10 cellular contexts compared by ENCODE assay signal in the genomic region with DNA sequence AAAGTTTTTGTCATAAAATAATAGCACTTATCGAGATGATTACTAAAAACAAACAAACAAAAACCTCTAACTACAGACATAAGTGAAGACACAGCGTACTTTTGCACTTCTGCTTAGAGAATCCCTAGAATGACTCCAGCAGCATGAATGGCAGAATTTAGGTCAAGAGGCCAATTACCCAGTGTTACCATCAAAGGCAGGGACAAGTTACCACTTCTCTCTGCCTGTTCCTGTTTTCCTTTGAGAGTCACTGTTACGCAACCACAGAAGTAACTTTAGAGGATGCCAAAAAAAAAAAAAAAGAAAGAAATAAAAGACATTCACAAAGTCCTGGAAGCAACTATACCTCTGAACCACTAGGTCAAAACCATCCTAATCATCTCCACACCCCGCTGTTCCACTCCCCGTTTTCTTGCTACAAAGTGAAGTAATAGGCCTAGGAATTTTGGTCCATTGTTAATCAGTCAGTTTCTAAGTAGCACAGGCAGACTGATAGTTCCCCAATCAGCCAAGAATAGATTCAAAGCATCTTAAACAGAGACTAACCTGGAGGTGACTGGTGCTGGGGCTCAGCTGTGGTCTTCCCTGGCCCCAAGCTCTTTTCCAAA. TPM values are rescaled to one million over a fixed set of nuclear protein-coding genes. Genes with fewer than 3 reads are reported as not detected.
A peak's percentile ranks its signal among the peaks of the same experiment; 100 is the strongest.
DNase-seq lines count a peak whose midpoint lies in the region; ATAC-seq and TF ChIP-seq lines count a peak whose summit lies in the region.
"Had no signal": no experiment of that assay in that cellular context is flagged by ENCODE, and none has a peak within 500 bp of the region (broad histone marks: within the 10 kb centered on the region; RNA-seq: fewer than 3 reads in every experiment).

No MANE protein-coding gene starts in this region.

- peak; percentile 40 to 65 for ATAC-seq in left cardiac atrium
- no peak for ATAC-seq in HG02938 (IDR thresholded peaks at IDR 0.05; ENCODE audit: unreplicated experiment)
- ATAC-seq: body of pancreas had no signal

- WGBS in adrenal gland, 4 donors, result 56 to 61% (median 60%) methylated on average over 5 of the region's 5 CpGs
- WGBS in stomach, 5 donors, result 64 to 79% (median 72%) methylated on average over 5 of the region's 5 CpGs

- H3K27me3 ChIP-seq in adrenal gland (no peaks in the 10 kb centered on the region), stomach (peaks cover 0 to 4% (median 0%) of the 10 kb centered on the region in 3 donors)
- H3K27me3 ChIP-seq: body of pancreas had no signal

- peak; percentile 63 for DNase-seq in NB4 (ENCODE audit: low read depth)
- DNase-seq in adrenal gland, result no peak
- no peak for DNase-seq in left cardiac atrium
- DNase-seq in stomach, result no peak
- DNase-seq in posterior cingulate gyrus, result no peak
- DNase-seq in T1000 (lab: John Stamatoyannopoulos, UW), result no peak
- DNase-seq: activated CD4-positive, alpha-beta T cell treated with anti-CD3 and anti-CD28 coated beads, Interleukin-2, amount 50 U/mL, for 1 hour; stimulated activated naive CD4-positive, alpha-beta T cell treated with Interleukin-2 at 50 U/mL for 16 hours had no signal

- TF ChIP-seq POLR2A in NB4 (IDR thresholded peaks at IDR 0.05; ENCODE audit: extremely low read depth, insufficient read length) (no peak), adrenal gland (IDR thresholded peaks at IDR 0.05) (no peak), stomach (IDR thresholded peaks at IDR 0.05) (no peak)

- no peak for TF ChIP-seq CTCF in NB4 (IDR thresholded peaks at IDR 0.05; ENCODE audit: low read depth, low read length)
- no peak for TF ChIP-seq CTCF in adrenal gland (IDR thresholded peaks at IDR 0.05)
- no peak for TF ChIP-seq CTCF in stomach (IDR thresholded peaks at IDR 0.05)

- H3K27ac ChIP-seq in adrenal gland (peak overlapping the region in 4 of 5 donors; percentile 5 to 81 (median 34)), stomach (peak overlapping the region in 4 of 5 donors; percentile 9 to 57 (median 50))

- H3K4me1 ChIP-seq in adrenal gland (replicated peaks in 1 of 2) (peaks cover 0 to 3% of the 10 kb centered on the region in 2 donors), stomach (no peaks in the 10 kb centered on the region)
- H3K4me1 ChIP-seq: body of pancreas had no signal

- no peak for TF ChIP-seq EP300 in stomach (IDR thresholded peaks at IDR 0.05)

- no peaks in the 10 kb centered on the region for H3K9me3 ChIP-seq in adrenal gland (replicated peaks in 1 of 3)
- H3K9me3 ChIP-seq in stomach, result no peaks in the 10 kb centered on the region
- H3K9me3 ChIP-seq: body of pancreas had no signal

- no peaks in the 10 kb centered on the region for H3K36me3 ChIP-seq in adrenal gland (replicated peaks in 1 of 2)
- no peaks in the 10 kb centered on the region for H3K36me3 ChIP-seq in stomach

- H3K4me3 ChIP-seq in NB4 (ENCODE audit: low read depth, low read length) (no peak overlapping the region), adrenal gland (peak overlapping the region in 1 of 4 donors; percentile 46), stomach (peak overlapping the region in 3 of 4 donors; percentile 1 to 19 (median 16))
- H3K4me3 ChIP-seq: body of pancreas had no signal

- intact Hi-C loops in adrenal gland (cut with DNase I), result no loop called here
- intact Hi-C loops in left cardiac atrium (cut with DNase I), result no loop called here
- intact Hi-C loops in stomach (cut with DNase I; ENCODE audit: low total_unique reads), result no loop called here
- intact Hi-C loops in posterior cingulate gyrus (cut with DNase I), result no loop called here

RNA-seq across cellular contexts. Expression of a gene that starts 41.9 kb away (rescaled TPM):
- total RNA-seq in adrenal gland, result 10 to 100 TPM in 7 of 8 donors, 1 to 10 TPM in 1; 8.3 to 29.2 (median 11.8) TPM
- 1 to 10 TPM in 2 of 3 donors, under 1 TPM in 1; 0.37 to 6.0 (median 2.3) TPM for polyA plus RNA-seq in adrenal gland
- 1 to 10 TPM; 5.4 to 9.4 TPM for total RNA-seq in left cardiac atrium
- total RNA-seq in stomach, result 10 to 100 TPM; 16.5 to 58.0 (median 40.8) TPM
- 1 to 10 TPM in 2 of 3 donors, under 1 TPM in 1; 0.40 to 4.1 (median 1.7) TPM for polyA plus RNA-seq in stomach
